ENCODE assay signal across 8 cellular contexts in genomic region chr5:130109152-130109551, GRCh38.
DNase-seq lines count a peak whose midpoint lies in the region; ATAC-seq and TF ChIP-seq lines count a peak whose summit lies in the region.

No MANE protein-coding gene starts in this region.

- H3K36me3 Mint-ChIP-seq in stimulated activated memory B cell treated with anti-CD40 and anti-IgM and Interleukin-4, amounts not matched to agents 10 μg/mL and 1 μg/mL and 100 μg/mL, for 72 hours: no peaks in the 10 kb centered on the region

- no peaks in the 10 kb centered on the region for H3K4me1 ChIP-seq in Peyer's patch
- peaks cover 0 to 6% of the 10 kb centered on the region in 2 donors for H3K4me1 ChIP-seq in thoracic aorta (ENCODE audit: control insufficient read depth in 1 of 2, low read depth in 2 of 2)

- no peak overlapping the region for H3K4me3 ChIP-seq in Peyer's patch
- H3K4me3 ChIP-seq in fibroblast of pulmonary artery (replicated peaks; ENCODE audit: low read depth, low read length): no peak overlapping the region
- H3K4me3 ChIP-seq in thoracic aorta: no peak overlapping the region

- no peaks in the 10 kb centered on the region for H3K27me3 Mint-ChIP-seq in stimulated activated memory B cell treated with anti-CD40 and anti-IgM and Interleukin-4, amounts not matched to agents 10 μg/mL and 1 μg/mL and 100 μg/mL, for 72 hours

- H3K27me3 ChIP-seq in Peyer's patch: no peaks in the 10 kb centered on the region
- H3K27me3 ChIP-seq in thoracic aorta (replicated peaks; ENCODE audit: insufficient read depth): no peaks in the 10 kb centered on the region

- H3K36me3 ChIP-seq in Peyer's patch (no peaks in the 10 kb centered on the region), thoracic aorta (no peaks in the 10 kb centered on the region)

- H3K4me1 Mint-ChIP-seq in stimulated activated memory B cell treated with anti-CD40 and anti-IgM and Interleukin-4, amounts not matched to agents 10 μg/mL and 1 μg/mL and 100 μg/mL, for 72 hours: no peaks in the 10 kb centered on the region

- ATAC-seq in GM18508 (IDR thresholded peaks at IDR 0.05; ENCODE audit: insufficient read depth, unreplicated experiment) (peak; percentile 40), HG03060 (IDR thresholded peaks at IDR 0.05; ENCODE audit: low read depth, unreplicated experiment) (peak; percentile 37), thoracic aorta (ENCODE audit: insufficient number of reproducible peaks, low FRiP score, low read depth) (no peak)
- ATAC-seq in stimulated activated memory B cell treated with anti-CD40 and anti-IgM and Interleukin-4, amounts not matched to agents 10 μg/mL and 1 μg/mL and 100 μg/mL, for 72 hours: no peak

- no peak overlapping the region for H3K27ac ChIP-seq in Peyer's patch
- H3K27ac ChIP-seq in thoracic aorta: no peak overlapping the region

- H3K9me3 ChIP-seq in Peyer's patch (no peaks in the 10 kb centered on the region), thoracic aorta (no peaks in the 10 kb centered on the region)

- no peak overlapping the region for H3K27ac Mint-ChIP-seq in stimulated activated memory B cell treated with anti-CD40 and anti-IgM and Interleukin-4, amounts not matched to agents 10 μg/mL and 1 μg/mL and 100 μg/mL, for 72 hours

- no peaks in the 10 kb centered on the region for H3K9me3 Mint-ChIP-seq in stimulated activated memory B cell treated with anti-CD40 and anti-IgM and Interleukin-4, amounts not matched to agents 10 μg/mL and 1 μg/mL and 100 μg/mL, for 72 hours

- DNase-seq in AG09319 (ENCODE audit: extremely low read depth, low read depth) (no peak), Peyer's patch (no peak), fibroblast of pulmonary artery (ENCODE audit: low read depth) (peak; percentile 71), thoracic aorta (ENCODE audit: low spot score) (no peak), hypothalamus (lab: John Stamatoyannopoulos, UW) (no peak)

- TF ChIP-seq POLR2A in Peyer's patch (IDR thresholded peaks at IDR 0.05): no peak

- H3K4me3 Mint-ChIP-seq in stimulated activated memory B cell treated with anti-CD40 and anti-IgM and Interleukin-4, amounts not matched to agents 10 μg/mL and 1 μg/mL and 100 μg/mL, for 72 hours: no peak overlapping the region

- TF ChIP-seq CTCF in AG09319 (IDR thresholded peaks at IDR 0.05; ENCODE audit: low read depth, low read length): peak; percentile 66
- TF ChIP-seq CTCF in Peyer's patch (IDR thresholded peaks at IDR 0.05): peak in 5 of 6 experiments; percentile 25 to 33 (median 30)
- TF ChIP-seq CTCF in fibroblast of pulmonary artery (IDR thresholded peaks at IDR 0.05; ENCODE audit: low read length, missing control alignments): peak; percentile 76
- peak; percentile 59 for TF ChIP-seq CTCF in thoracic aorta (IDR thresholded peaks at IDR 0.05)

Comparison
In these comparisons a context has a peak if more than half of its experiments do, and no peak if none do; other contexts are left out.
1. ATAC-seq: peak in GM18508 (single experiment) and HG03060 (single experiment); none in thoracic aorta (single experiment) and stimulated activated memory B cell treated with anti-CD40 and anti-IgM and Interleukin-4, amounts not matched to agents 10 μg/mL and 1 μg/mL and 100 μg/mL, for 72 hours (single experiment).
2. Peak in every context shown above with its lines, with median percentiles within 50 percentile points of each other: CTCF ChIP-seq.